In genomic region chr9:96305171-96305570, GRCh38 we compare ENCODE assay signal across 1 cellular context.
TF ChIP-seq lines count a peak whose summit lies in the region.

No MANE protein-coding gene starts in this region.

TF ChIP-seq in GM23338, 12 proteins besides CTCF, POLR2A, EP300 and RAD21 (continued from another document):
- TF ChIP-seq REST (IDR thresholded peaks at IDR 0.05; ENCODE audit: unreplicated experiment) (no peak), ZNF462 (CRISPR knock-in tag; IDR thresholded peaks at IDR 0.05) (peak; percentile 28; the same call in 1 of the 2 replicates)
